20 cellular contexts compared by ENCODE assay signal in genomic region chr1:167839009-167839408, GRCh38.
DNase-seq lines count a peak whose midpoint lies in the region; ATAC-seq, FAIRE-seq and TF ChIP-seq lines count a peak whose summit lies in the region.
"Had no signal": no experiment of that assay in that cellular context is flagged by ENCODE, and none has a peak within 500 bp of the region (broad histone marks: within the 10 kb centered on the region; RNA-seq: fewer than 3 reads in every experiment).

No MANE protein-coding gene starts in this region.

- CTCF ChIA-PET in activated CD8-positive, alpha-beta T cell treated with anti-CD3 and anti-CD28 coated beads, Interleukin-2, amount 10 ng/mL, durations not matched to agents 7 days and 5 days (lab: Charles Lee), result no interaction called here

- peaks cover 15% of the 10 kb centered on the region for H3K4me1 Mint-ChIP-seq in activated CD8-positive, alpha-beta T cell treated with anti-CD3 and anti-CD28 coated beads, Interleukin-2, amount 10 ng/mL, durations not matched to agents 7 days and 5 days (ENCODE audit: low read depth)
- H3K4me1 Mint-ChIP-seq: CD4-positive, alpha-beta memory T cell; IgD-negative memory B cell had no signal

- DNase-seq in HT1080 (ENCODE audit: low read depth), result peak; percentile 23
- peak; percentile 38 for DNase-seq in bronchial epithelial cell (ENCODE audit: low read depth)
- DNase-seq in renal cortical epithelial cell (ENCODE audit: low read depth), result peak; percentile 23
- no peak for DNase-seq in activated CD8-positive, alpha-beta T cell treated with anti-CD3 and anti-CD28 coated beads, Interleukin-2, amount 10 ng/mL, durations not matched to agents 7 days and 5 days
- DNase-seq: 8988T; CD4-positive, alpha-beta memory T cell; DMS153; DMS79; GDM1; HCEC 1CT had no signal

- TF ChIP-seq CTCF in bronchial epithelial cell (IDR thresholded peaks at IDR 0.05; ENCODE audit: insufficient read depth, low read length, severe bottlenecking), result no peak

- H3K4me3 Mint-ChIP-seq in activated CD8-positive, alpha-beta T cell treated with anti-CD3 and anti-CD28 coated beads, Interleukin-2, amount 10 ng/mL, durations not matched to agents 7 days and 5 days, result no peak overlapping the region
- H3K4me3 Mint-ChIP-seq: CD14-positive monocyte; CD4-positive, alpha-beta memory T cell; IgD-negative memory B cell had no signal

- no peaks in the 10 kb centered on the region for H3K27me3 ChIP-seq in bronchial epithelial cell (ENCODE audit: control insufficient read depth, insufficient read depth, low read length)
- H3K27me3 ChIP-seq: BLaER1 had no signal

- H3K36me3 Mint-ChIP-seq in activated CD8-positive, alpha-beta T cell treated with anti-CD3 and anti-CD28 coated beads, Interleukin-2, amount 10 ng/mL, durations not matched to agents 7 days and 5 days (ENCODE audit: low read depth), result no peaks in the 10 kb centered on the region
- H3K36me3 Mint-ChIP-seq: CD14-positive monocyte; CD4-positive, alpha-beta memory T cell; IgD-negative memory B cell had no signal

- peaks cover 16% of the 10 kb centered on the region for H3K27me3 Mint-ChIP-seq in activated CD8-positive, alpha-beta T cell treated with anti-CD3 and anti-CD28 coated beads, Interleukin-2, amount 10 ng/mL, durations not matched to agents 7 days and 5 days (ENCODE audit: low read depth)

- no peak for FAIRE-seq in bronchial epithelial cell (lab: Jason Lieb, UNC)
- FAIRE-seq: GM12892, GM18507, H54, HepG2 had no signal

- no peak overlapping the region for H3K27ac Mint-ChIP-seq in activated CD8-positive, alpha-beta T cell treated with anti-CD3 and anti-CD28 coated beads, Interleukin-2, amount 10 ng/mL, durations not matched to agents 7 days and 5 days
- H3K27ac Mint-ChIP-seq: CD4-positive, alpha-beta memory T cell; IgD-negative memory B cell had no signal

- ATAC-seq in esophagus mucosa (peak; percentile 76), HG02973 (IDR thresholded peaks at IDR 0.05; ENCODE audit: unreplicated experiment) (no peak), GM18907 (IDR thresholded peaks at IDR 0.05; ENCODE audit: unreplicated experiment) (no peak)
- ATAC-seq in activated CD8-positive, alpha-beta T cell treated with anti-CD3 and anti-CD28 coated beads, Interleukin-2, amount 10 ng/mL, durations not matched to agents 7 days and 5 days, result no peak
- ATAC-seq: HepG2 had no signal

- H3K9me3 Mint-ChIP-seq in activated CD8-positive, alpha-beta T cell treated with anti-CD3 and anti-CD28 coated beads, Interleukin-2, amount 10 ng/mL, durations not matched to agents 7 days and 5 days (ENCODE audit: insufficient read depth), result no peaks in the 10 kb centered on the region
- H3K9me3 Mint-ChIP-seq: CD4-positive, alpha-beta memory T cell; IgD-negative memory B cell had no signal

- no peak overlapping the region for H3K4me3 ChIP-seq in bronchial epithelial cell (ENCODE audit: low read depth, low read length)
- H3K4me3 ChIP-seq: BLaER1 had no signal

- no peaks in the 10 kb centered on the region for H3K36me3 ChIP-seq in bronchial epithelial cell (ENCODE audit: control insufficient read depth, insufficient read depth, low read length)
- H3K36me3 ChIP-seq: BLaER1 had no signal

- POLR2A ChIA-PET in activated CD8-positive, alpha-beta T cell treated with anti-CD3 and anti-CD28 coated beads, Interleukin-2, amount 10 ng/mL, durations not matched to agents 7 days and 5 days (lab: Charles Lee), result no interaction called here
